8 cellular contexts compared by ENCODE assay signal in the genomic region with DNA sequence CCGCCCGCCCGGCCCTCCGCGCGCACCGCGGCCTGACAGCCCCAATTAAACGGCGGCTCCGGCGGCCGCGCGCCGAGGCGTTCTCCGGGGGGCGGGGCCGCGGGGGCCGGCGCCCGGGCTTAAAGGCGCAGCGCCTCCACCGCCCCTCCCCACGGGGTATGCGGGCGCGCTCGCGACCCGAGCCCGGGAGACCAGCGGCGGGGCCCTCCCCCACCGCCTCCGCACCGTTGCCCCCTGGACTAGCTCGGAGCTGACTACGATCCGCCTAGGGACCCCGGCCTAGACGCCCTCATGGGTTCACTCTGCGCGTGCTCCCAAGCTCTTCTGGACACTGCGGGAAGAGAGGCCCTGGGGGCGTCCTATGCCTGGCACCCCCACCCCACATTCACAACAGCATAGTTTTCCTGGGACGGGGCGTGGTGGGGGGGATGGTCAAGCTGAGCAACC. TPM values are rescaled to one million over a fixed set of nuclear protein-coding genes. Genes with fewer than 3 reads are reported as not detected.
DNase-seq lines count a peak whose midpoint lies in the region; ATAC-seq, FAIRE-seq and TF ChIP-seq lines count a peak whose summit lies in the region.

A gene with protein sequence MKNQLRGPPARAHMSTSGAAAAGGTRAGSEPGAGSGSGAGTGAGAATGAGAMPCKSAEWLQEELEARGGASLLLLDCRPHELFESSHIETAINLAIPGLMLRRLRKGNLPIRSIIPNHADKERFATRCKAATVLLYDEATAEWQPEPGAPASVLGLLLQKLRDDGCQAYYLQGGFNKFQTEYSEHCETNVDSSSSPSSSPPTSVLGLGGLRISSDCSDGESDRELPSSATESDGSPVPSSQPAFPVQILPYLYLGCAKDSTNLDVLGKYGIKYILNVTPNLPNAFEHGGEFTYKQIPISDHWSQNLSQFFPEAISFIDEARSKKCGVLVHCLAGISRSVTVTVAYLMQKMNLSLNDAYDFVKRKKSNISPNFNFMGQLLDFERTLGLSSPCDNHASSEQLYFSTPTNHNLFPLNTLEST (minus strand): TSS at position 51 of the 447 bp plus-strand sequence. CDS start 205 bp downstream, outside the sequence.

- H3K4me1 Mint-ChIP-seq in activated CD4-positive, alpha-beta T cell treated with anti-CD3 and anti-CD28 coated beads for 36 hours, result peaks cover 36% of the 10 kb centered on the region

- H3K27me3 Mint-ChIP-seq in activated CD4-positive, alpha-beta T cell treated with anti-CD3 and anti-CD28 coated beads for 36 hours, result no peaks in the 10 kb centered on the region

- peak within 1 kb of the TSS; percentile 86 for H3K4me3 Mint-ChIP-seq in activated CD4-positive, alpha-beta T cell treated with anti-CD3 and anti-CD28 coated beads for 36 hours

- H3K4me3 ChIP-seq in colonic mucosa, result peak within 1 kb of the TSS; percentile 71
- peak within 1 kb of the TSS; percentile 71 to 73 (median 71) for H3K4me3 ChIP-seq in liver (ENCODE audit: low read depth in 1 of 3, low read length in 3 of 3)

- WGBS in liver, result 1% methylated on average over 51 of the region's 51 CpGs

- H3K27me3 ChIP-seq in colonic mucosa, result no peaks in the 10 kb centered on the region
- H3K27me3 ChIP-seq in liver (ENCODE audit: control insufficient read depth in 4 of 4, insufficient read depth in 4 of 4, low read length in 3 of 4), result no peaks in the 10 kb centered on the region

- H3K27ac Mint-ChIP-seq in activated CD4-positive, alpha-beta T cell treated with anti-CD3 and anti-CD28 coated beads for 36 hours, result peak within 1 kb of the TSS; percentile 93

- no peaks in the 10 kb centered on the region for H3K9me3 Mint-ChIP-seq in activated CD4-positive, alpha-beta T cell treated with anti-CD3 and anti-CD28 coated beads for 36 hours (ENCODE audit: low read depth)

- CTCF ChIA-PET in activated CD4-positive, alpha-beta T cell treated with anti-CD3 and anti-CD28 coated beads for 36 hours (lab: Charles Lee), result interaction anchor here (0.5 to 1.9 kb wide), 14 partner anchors 25 to 374 kb away, joined by 3 to 13 read pairs (median 3); a partner anchor contains a TSS

- no peak for FAIRE-seq in GM12892 (lab: Jason Lieb, UNC)

- peak; percentile 67 for DNase-seq in GM12892 (ENCODE audit: insufficient read length)
- peak; percentile 55 for DNase-seq in NCI-H2171 (lab: John Stamatoyannopoulos, UW)
- DNase-seq in activated CD4-positive, alpha-beta T cell treated with anti-CD3 and anti-CD28 coated beads for 36 hours, result peak; percentile 85
- DNase-seq in colonic mucosa, result peak; percentile 70
- peak; percentile 57 to 64 for DNase-seq in stimulated activated CD4-positive, alpha-beta T cell treated with anti-CD3 and anti-CD28 coated beads, Interleukin-2, amount 100 ng/mL, for 48 hours
- DNase-seq in epidermal melanocyte (ENCODE audit: insufficient read length, low spot score), result no peak

- no peak for TF ChIP-seq RAD21 in liver (IDR thresholded peaks at IDR 0.05)

- TF ChIP-seq CTCF in colonic mucosa (IDR thresholded peaks at IDR 0.05), result no peak
- no peak for TF ChIP-seq CTCF in liver (IDR thresholded peaks at IDR 0.05; ENCODE audit: low read depth, low read length, missing input control)

- H3K9me3 ChIP-seq in colonic mucosa, result no peaks in the 10 kb centered on the region
- no peaks in the 10 kb centered on the region for H3K9me3 ChIP-seq in liver (ENCODE audit: control insufficient read depth in 4 of 4, low read length in 3 of 4)

- POLR2A ChIA-PET in activated CD4-positive, alpha-beta T cell treated with anti-CD3 and anti-CD28 coated beads for 36 hours (lab: Charles Lee), result interaction anchor here (0.6 to 2.5 kb wide), 8 partner anchors 10 to 222 kb away, joined by 3 to 18 read pairs (median 5); a partner anchor contains a TSS

- intact Hi-C loops in activated CD4-positive, alpha-beta T cell treated with anti-CD3 and anti-CD28 coated beads for 36 hours (cut with DNase I, micrococcal nuclease), result loop anchor here (2.0 to 5.0 kb wide), 7 partner anchors 56 to 1758 kb away; a partner anchor contains a TSS
- intact Hi-C loops in colonic mucosa (cut with DNase I), result no loop called here

- TF ChIP-seq POLR2A in GM12892 (IDR thresholded peaks at IDR 0.05; ENCODE audit: low read depth, low read length), result no peak

- peak; percentile 34 for ATAC-seq in HG02623 (IDR thresholded peaks at IDR 0.05; ENCODE audit: unreplicated experiment)
- peak; percentile 12 for ATAC-seq in activated CD4-positive, alpha-beta T cell treated with anti-CD3 and anti-CD28 coated beads for 36 hours

- H3K9ac ChIP-seq in colonic mucosa (ENCODE audit: low read depth in 2 of 2, low read length in 2 of 2), result peak within 1 kb of the TSS; percentile 87 to 93
- H3K9ac ChIP-seq in liver (ENCODE audit: low read depth in 1 of 2, low read length in 2 of 2), result peak within 1 kb of the TSS; percentile 56 to 86

- H3K36me3 ChIP-seq in colonic mucosa, result no peaks in the 10 kb centered on the region
- peaks cover 0 to 3% (median 0%) of the 10 kb centered on the region in 4 donors for H3K36me3 ChIP-seq in liver (ENCODE audit: control insufficient read depth in 4 of 4, insufficient read depth in 3 of 4, low read depth in 1 of 4, low read length in 3 of 4)

- H3K4me1 ChIP-seq in colonic mucosa, result peaks cover 9% of the 10 kb centered on the region
- H3K4me1 ChIP-seq in liver (ENCODE audit: control insufficient read depth in 4 of 4, insufficient read depth in 4 of 4, low read length in 3 of 4), result peaks cover 7 to 49% (median 36%) of the 10 kb centered on the region in 4 donors

- H3K36me3 Mint-ChIP-seq in activated CD4-positive, alpha-beta T cell treated with anti-CD3 and anti-CD28 coated beads for 36 hours (ENCODE audit: low read depth), result peaks cover 18% of the 10 kb centered on the region

- H3K27ac ChIP-seq in colonic mucosa (peak within 1 kb of the TSS; percentile 88), liver (ENCODE audit: low read depth in 1 of 2, low read length in 2 of 2) (peak within 1 kb of the TSS; percentile 88 to 97)

TF ChIP-seq in liver, 16 proteins besides CTCF, POLR2A, EP300 and RAD21:
- TF ChIP-seq NR2F2 (IDR thresholded peaks at IDR 0.05), result no peak
- no peak for TF ChIP-seq JUND (IDR thresholded peaks at IDR 0.05)
- TF ChIP-seq SP1 (IDR thresholded peaks at IDR 0.05), result no peak
- no peak for TF ChIP-seq YY1 (IDR thresholded peaks at IDR 0.05)
- TF ChIP-seq HNF4G (IDR thresholded peaks at IDR 0.05), result no peak
- TF ChIP-seq FOXA2 (IDR thresholded peaks at IDR 0.05), result no peak
- TF ChIP-seq RXRA (IDR thresholded peaks at IDR 0.05), result no peak
- TF ChIP-seq, protein P1, sequence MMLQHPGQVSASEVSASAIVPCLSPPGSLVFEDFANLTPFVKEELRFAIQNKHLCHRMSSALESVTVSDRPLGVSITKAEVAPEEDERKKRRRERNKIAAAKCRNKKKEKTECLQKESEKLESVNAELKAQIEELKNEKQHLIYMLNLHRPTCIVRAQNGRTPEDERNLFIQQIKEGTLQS (IDR thresholded peaks at IDR 0.05), result no peak
- no peak for TF ChIP-seq EGR1 (IDR thresholded peaks at IDR 0.05; ENCODE audit: low read depth in 2 of 2)
- no peak for TF ChIP-seq FOXA1 (IDR thresholded peaks at IDR 0.05)

RNA-seq across cellular contexts. Expression of the gene that starts here (rescaled TPM):
- 7.0 TPM for polyA plus RNA-seq in GM12892 (2012; ENCODE audit: missing spikeins)
- total RNA-seq in activated CD4-positive, alpha-beta T cell treated with anti-CD3 and anti-CD28 coated beads for 36 hours, result 10 to 100 TPM; 17.1 to 20.3 TPM
- 1 to 10 TPM; 9.5 to 9.8 TPM for total RNA-seq in colonic mucosa
- total RNA-seq in liver, result 1 to 10 TPM; 3.7 to 5.0 TPM
- 1 to 10 TPM; 1.5 to 3.7 TPM for polyA plus RNA-seq in liver
